In the genomic region with DNA sequence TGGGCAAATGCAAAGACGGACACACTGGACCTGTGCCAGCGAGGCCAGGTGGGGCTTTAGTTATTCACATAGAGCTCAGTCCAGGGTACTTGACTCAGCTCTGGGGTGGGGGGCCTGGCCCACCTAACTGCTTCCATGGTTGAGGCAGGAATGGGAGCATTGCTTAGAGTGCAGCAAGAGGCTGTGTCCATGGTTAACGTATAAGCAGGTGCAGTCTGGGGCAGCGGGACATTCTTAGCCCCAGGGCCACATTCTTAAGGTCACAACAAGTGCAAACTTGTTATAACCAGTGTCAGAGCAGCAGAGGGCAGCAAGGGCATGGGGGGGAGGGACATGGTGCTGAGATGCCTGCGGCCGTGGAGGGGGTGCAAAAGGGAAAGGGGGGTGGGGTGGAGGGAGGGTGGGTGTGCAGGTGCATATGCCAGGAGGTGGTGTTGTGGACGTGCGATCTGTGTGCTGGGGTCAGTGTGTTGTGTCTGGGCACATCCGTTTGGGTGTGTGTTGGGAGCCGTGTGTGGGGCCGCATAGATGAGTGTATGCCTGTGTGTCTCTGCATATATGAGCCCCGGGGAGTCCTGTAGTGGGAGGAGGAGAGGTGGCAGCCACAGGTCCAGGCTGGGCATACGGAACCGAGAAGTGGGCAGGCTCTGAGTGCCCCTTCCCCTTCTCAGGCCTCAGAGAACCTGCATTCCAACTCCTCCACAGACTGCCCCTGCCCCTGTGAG, we compare ENCODE assay signal across 1 cellular context.
A peak's percentile ranks its signal among the peaks of the same experiment; 100 is the strongest.
TF ChIP-seq lines count a peak whose summit lies in the region.

No MANE protein-coding gene starts in this region.

TF ChIP-seq in HepG2, 621 proteins besides CTCF, POLR2A, EP300 and RAD21:
- TF ChIP-seq TIGD3 (CRISPR knock-in tag; IDR thresholded peaks at IDR 0.05; ENCODE audit: borderline replicate concordance) (no peak), HNRNPL (IDR thresholded peaks at IDR 0.05; ENCODE audit: low read depth, low read length) (0 out of 2 replicates have a peak, but pooled peaks have one; percentile 82)
